11 cellular contexts compared by ENCODE assay signal in genomic region chr1:154222918-154223317, GRCh38. TPM values are rescaled to one million over a fixed set of nuclear protein-coding genes. Genes with fewer than 3 reads are reported as not detected.
DNase-seq lines count a peak whose midpoint lies in the region; ATAC-seq and TF ChIP-seq lines count a peak whose summit lies in the region.
"Had no signal": no experiment of that assay in that cellular context is flagged by ENCODE, and none has a peak within 500 bp of the region (broad histone marks: within the 10 kb centered on the region; RNA-seq: fewer than 3 reads in every experiment).

No MANE protein-coding gene starts in this region.

- peaks cover 18% of the 10 kb centered on the region for H3K36me3 ChIP-seq in iPS-15b (ENCODE audit: control insufficient read depth, insufficient read depth, low read length)

- ATAC-seq in activated T-cell treated with anti-CD3 and anti-CD28 coated beads, Interleukin-2, amount 50 U/mL, for 72 hours (replicated peaks in 1 of 2) = no peak
- ATAC-seq in WTC11 = no peak
- ATAC-seq in stimulated activated naive B cell treated with anti-CD40 and anti-IgM and Interleukin-4, amounts not matched to agents 10 μg/mL and 1 μg/mL and 100 μg/mL, for 72 hours (replicated peaks) = no peak
- no peak for ATAC-seq in HG03135 (IDR thresholded peaks at IDR 0.05; ENCODE audit: unreplicated experiment)
- ATAC-seq in sciatic nerve = no peak

- H3K4me1 Mint-ChIP-seq in activated T-cell treated with anti-CD3 and anti-CD28 coated beads, Interleukin-2, amount 50 U/mL, for 72 hours (ENCODE audit: low read depth) = peaks cover 68% of the 10 kb centered on the region
- peaks cover 42% of the 10 kb centered on the region for H3K4me1 Mint-ChIP-seq in WTC11
- peaks cover 32 to 69% of the 10 kb centered on the region in 2 donors for H3K4me1 Mint-ChIP-seq in stimulated activated naive B cell treated with anti-CD40 and anti-IgM and Interleukin-4, amounts not matched to agents 10 μg/mL and 1 μg/mL and 100 μg/mL, for 72 hours

- no peak for TF ChIP-seq CTCF in WTC11 (IDR thresholded peaks at IDR 0.05)

- H3K9me3 ChIP-seq in iPS-15b (ENCODE audit: control insufficient read depth, insufficient read depth, low read length) = no peaks in the 10 kb centered on the region

- H3K36me3 Mint-ChIP-seq in activated T-cell treated with anti-CD3 and anti-CD28 coated beads, Interleukin-2, amount 50 U/mL, for 72 hours (ENCODE audit: insufficient read depth in 2 of 2) = peaks cover 38 to 52% of the 10 kb centered on the region in 2 donors
- peaks cover 60% of the 10 kb centered on the region for H3K36me3 Mint-ChIP-seq in WTC11
- H3K36me3 Mint-ChIP-seq in stimulated activated naive B cell treated with anti-CD40 and anti-IgM and Interleukin-4, amounts not matched to agents 10 μg/mL and 1 μg/mL and 100 μg/mL, for 72 hours = peaks cover 39 to 62% of the 10 kb centered on the region in 2 donors

- H3K4me1 ChIP-seq in iPS-15b (ENCODE audit: control insufficient read depth, insufficient read depth, low read length) = peaks cover 10% of the 10 kb centered on the region

- POLR2A ChIA-PET in WTC11 (lab: Charles Lee) = no interaction called here

- peak overlapping the region; percentile 14 for H3K4me3 ChIP-seq in iPS-15b (ENCODE audit: low read depth, low read length)

- H3K27me3 Mint-ChIP-seq in activated T-cell treated with anti-CD3 and anti-CD28 coated beads, Interleukin-2, amount 50 U/mL, for 72 hours (ENCODE audit: low read depth) = no peaks in the 10 kb centered on the region
- no peaks in the 10 kb centered on the region for H3K27me3 Mint-ChIP-seq in WTC11 (ENCODE audit: low read depth)
- no peaks in the 10 kb centered on the region for H3K27me3 Mint-ChIP-seq in stimulated activated naive B cell treated with anti-CD40 and anti-IgM and Interleukin-4, amounts not matched to agents 10 μg/mL and 1 μg/mL and 100 μg/mL, for 72 hours

- peak overlapping the region; percentile 88 to 100 for H3K4me3 Mint-ChIP-seq in activated T-cell treated with anti-CD3 and anti-CD28 coated beads, Interleukin-2, amount 50 U/mL, for 72 hours
- peak overlapping the region; percentile 98 for H3K4me3 Mint-ChIP-seq in WTC11
- peak overlapping the region; percentile 70 to 75 for H3K4me3 Mint-ChIP-seq in stimulated activated naive B cell treated with anti-CD40 and anti-IgM and Interleukin-4, amounts not matched to agents 10 μg/mL and 1 μg/mL and 100 μg/mL, for 72 hours

- H3K27ac Mint-ChIP-seq in activated T-cell treated with anti-CD3 and anti-CD28 coated beads, Interleukin-2, amount 50 U/mL, for 72 hours = peak overlapping the region; percentile 99
- peak overlapping the region; percentile 80 for H3K27ac Mint-ChIP-seq in WTC11
- peak overlapping the region; percentile 51 for H3K27ac Mint-ChIP-seq in stimulated activated naive B cell treated with anti-CD40 and anti-IgM and Interleukin-4, amounts not matched to agents 10 μg/mL and 1 μg/mL and 100 μg/mL, for 72 hours

- CTCF ChIA-PET in WTC11 (lab: Charles Lee) = interaction anchor here (1.1 kb wide), 1 partner anchor 112 kb away, joined by 3 read pairs; no protein-coding TSS in a partner anchor

- peaks cover 0 to 2% of the 10 kb centered on the region in 2 donors for H3K9me3 Mint-ChIP-seq in activated T-cell treated with anti-CD3 and anti-CD28 coated beads, Interleukin-2, amount 50 U/mL, for 72 hours
- no peaks in the 10 kb centered on the region for H3K9me3 Mint-ChIP-seq in WTC11
- no peaks in the 10 kb centered on the region for H3K9me3 Mint-ChIP-seq in stimulated activated naive B cell treated with anti-CD40 and anti-IgM and Interleukin-4, amounts not matched to agents 10 μg/mL and 1 μg/mL and 100 μg/mL, for 72 hours

- DNase-seq in activated T-cell treated with anti-CD3 and anti-CD28 coated beads, Interleukin-2, amount 50 U/mL, for 72 hours = no peak
- no peak for DNase-seq in activated T-cell treated with anti-CD3 and anti-CD28 coated beads, Interleukin-2, amount 50 U/mL, for 48 hours
- DNase-seq in WTC11 (ENCODE audit: low spot score) (no peak), NCI-H2196 (lab: John Stamatoyannopoulos, UW; ENCODE audit: unreplicated experiment) (no peak), sciatic nerve (ENCODE audit: low spot score) (no peak)
- DNase-seq in stimulated activated naive B cell treated with anti-CD40 and anti-IgM and Interleukin-4, amounts not matched to agents 10 μg/mL and 1 μg/mL and 100 μg/mL, for 72 hours = no peak
- DNase-seq: activated effector memory CD4-positive, alpha-beta T cell treated with anti-CD3 and anti-CD28 coated beads, Interleukin-2, amount 50 U/mL, for 16 hours; SW 1271 had no signal

- intact Hi-C loops in sciatic nerve (cut with DNase I) = no loop called here

- no peaks in the 10 kb centered on the region for H3K27me3 ChIP-seq in iPS-15b (ENCODE audit: control insufficient read depth, insufficient read depth, low read length)

- no peak overlapping the region for H3K9ac ChIP-seq in iPS-15b (ENCODE audit: low read depth, low read length)

TF ChIP-seq in WTC11, 78 proteins besides CTCF, POLR2A, EP300 and RAD21:
- TF ChIP-seq OVOL2 (CRISPR knock-in tag; IDR thresholded peaks at IDR 0.05; ENCODE audit: borderline replicate concordance) (no peak), ARID4B (CRISPR knock-in tag; IDR thresholded peaks at IDR 0.05; ENCODE audit: borderline replicate concordance) (no peak), ZMAT4 (CRISPR knock-in tag; IDR thresholded peaks at IDR 0.05) (no peak), NFE2L1 (CRISPR knock-in tag; IDR thresholded peaks at IDR 0.05) (no peak), FOXP1 (CRISPR knock-in tag; IDR thresholded peaks at IDR 0.05; ENCODE audit: borderline replicate concordance) (no peak), IRF2 (CRISPR knock-in tag; IDR thresholded peaks at IDR 0.05; ENCODE audit: borderline replicate concordance, low read depth) (no peak), CBFB (CRISPR knock-in tag; IDR thresholded peaks at IDR 0.05; ENCODE audit: low read depth) (no peak), MYBL2 (CRISPR knock-in tag; IDR thresholded peaks at IDR 0.05) (no peak)
- TF ChIP-seq, protein P1, sequence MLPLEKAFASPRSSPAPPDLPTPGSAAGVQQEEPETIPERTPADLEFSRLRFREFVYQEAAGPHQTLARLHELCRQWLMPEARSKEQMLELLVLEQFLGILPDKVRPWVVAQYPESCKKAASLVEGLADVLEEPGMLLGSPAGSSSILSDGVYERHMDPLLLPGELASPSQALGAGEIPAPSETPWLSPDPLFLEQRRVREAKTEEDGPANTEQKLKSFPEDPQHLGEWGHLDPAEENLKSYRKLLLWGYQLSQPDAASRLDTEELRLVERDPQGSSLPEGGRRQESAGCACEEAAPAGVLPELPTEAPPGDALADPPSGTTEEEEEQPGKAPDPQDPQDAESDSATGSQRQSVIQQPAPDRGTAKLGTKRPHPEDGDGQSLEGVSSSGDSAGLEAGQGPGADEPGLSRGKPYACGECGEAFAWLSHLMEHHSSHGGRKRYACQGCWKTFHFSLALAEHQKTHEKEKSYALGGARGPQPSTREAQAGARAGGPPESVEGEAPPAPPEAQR (CRISPR knock-in tag; IDR thresholded peaks at IDR 0.05) = no peak

RNA-seq across cellular contexts. Expression of gene UBAP2L, which starts 2.2 kb away (rescaled TPM):
- 100 to 1,000 TPM; 166 to 171 TPM for total RNA-seq in activated T-cell treated with anti-CD3 and anti-CD28 coated beads, Interleukin-2, amount 50 U/mL, for 72 hours
- total RNA-seq in WTC11 (2021) = 201 to 205 TPM (median 203 TPM) in 3 replicates
- total RNA-seq in sciatic nerve = 142 TPM

RNA-seq across cellular contexts. Expression of gene CFAP141, which starts 16.8 kb away (rescaled TPM):
- not detected for total RNA-seq in activated T-cell treated with anti-CD3 and anti-CD28 coated beads, Interleukin-2, amount 50 U/mL, for 72 hours
- not detected in 3 replicates for total RNA-seq in WTC11 (2021)
- total RNA-seq in sciatic nerve = not detected
- total RNA-seq: lung microvascular endothelial cell had no signal

RNA-seq across cellular contexts. Expression of gene TPM3, which starts 31.0 kb away (rescaled TPM):
- total RNA-seq in activated T-cell treated with anti-CD3 and anti-CD28 coated beads, Interleukin-2, amount 50 U/mL, for 72 hours = 100 to 1,000 TPM; 456 to 468 TPM
- 496 to 614 TPM (median 504 TPM) in 3 replicates for total RNA-seq in WTC11 (2021)
- total RNA-seq in sciatic nerve = 229 TPM

RNA-seq across cellular contexts. Expression of gene HAX1, which starts 49.5 kb away (rescaled TPM):
- total RNA-seq in activated T-cell treated with anti-CD3 and anti-CD28 coated beads, Interleukin-2, amount 50 U/mL, for 72 hours = 100 to 1,000 TPM; 306 to 310 TPM
- total RNA-seq in WTC11 (2021) (63.4 to 69.2 TPM (median 65.8 TPM) in 3 replicates), sciatic nerve (59.9 TPM)
